In the genomic region with DNA sequence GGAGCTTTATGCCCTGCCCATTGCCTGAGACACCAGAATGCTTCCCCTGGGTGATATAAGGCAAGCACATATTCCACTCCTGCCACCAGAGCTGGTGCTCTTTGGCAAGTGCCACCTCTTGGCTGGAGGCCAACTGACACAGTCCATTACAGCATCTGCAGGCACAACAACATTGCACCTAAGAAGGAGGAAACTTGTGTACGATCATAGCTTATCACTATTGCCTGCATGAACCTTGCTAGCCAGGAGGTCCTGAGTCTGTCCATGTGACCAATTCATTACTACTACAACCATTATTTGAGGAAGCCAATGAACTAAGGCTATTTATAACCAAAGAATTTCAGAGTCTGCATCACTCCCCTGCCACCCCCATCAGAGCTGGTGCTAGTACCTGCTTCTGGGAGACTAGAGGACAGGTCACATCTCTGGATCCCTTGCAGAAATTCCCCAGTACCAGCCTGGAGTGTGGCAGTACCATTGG, we compare ENCODE assay signal across 1 cellular context.
TF ChIP-seq lines count a peak whose summit lies in the region.

No MANE protein-coding gene starts in this region.

TF ChIP-seq in HEK293, 187 proteins besides CTCF, POLR2A, EP300 and RAD21 (continued from another document):
- no peak for TF ChIP-seq ZNF266 (tag by site-specific recombination; IDR thresholded peaks at IDR 0.05; ENCODE audit: low read depth)
- TF ChIP-seq ZNF394 (tag by site-specific recombination; IDR thresholded peaks at IDR 0.05; ENCODE audit: borderline replicate concordance) = no peak
- no peak for TF ChIP-seq ZFP3 (tag by site-specific recombination; IDR thresholded peaks at IDR 0.05; ENCODE audit: low read depth)
- TF ChIP-seq, protein P1, sequence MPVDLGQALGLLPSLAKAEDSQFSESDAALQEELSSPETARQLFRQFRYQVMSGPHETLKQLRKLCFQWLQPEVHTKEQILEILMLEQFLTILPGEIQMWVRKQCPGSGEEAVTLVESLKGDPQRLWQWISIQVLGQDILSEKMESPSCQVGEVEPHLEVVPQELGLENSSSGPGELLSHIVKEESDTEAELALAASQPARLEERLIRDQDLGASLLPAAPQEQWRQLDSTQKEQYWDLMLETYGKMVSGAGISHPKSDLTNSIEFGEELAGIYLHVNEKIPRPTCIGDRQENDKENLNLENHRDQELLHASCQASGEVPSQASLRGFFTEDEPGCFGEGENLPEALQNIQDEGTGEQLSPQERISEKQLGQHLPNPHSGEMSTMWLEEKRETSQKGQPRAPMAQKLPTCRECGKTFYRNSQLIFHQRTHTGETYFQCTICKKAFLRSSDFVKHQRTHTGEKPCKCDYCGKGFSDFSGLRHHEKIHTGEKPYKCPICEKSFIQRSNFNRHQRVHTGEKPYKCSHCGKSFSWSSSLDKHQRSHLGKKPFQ (tag by site-specific recombination; IDR thresholded peaks at IDR 0.05) = no peak
TF ChIP-seq in HEK293: peak in this region for 0.
